Comparison of ENCODE assay signal across 15 cellular contexts in genomic region chr11:119795231-119795630, GRCh38.
DNase-seq lines count a peak whose midpoint lies in the region; ATAC-seq and TF ChIP-seq lines count a peak whose summit lies in the region.
"Had no signal": no experiment of that assay in that cellular context is flagged by ENCODE, and none has a peak within 500 bp of the region (broad histone marks: within the 10 kb centered on the region; RNA-seq: fewer than 3 reads in every experiment).

No MANE protein-coding gene starts in this region.

- no peak overlapping the region for H3K9ac ChIP-seq in fibroblast of lung (ENCODE audit: insufficient read depth, low read length)

- H3K27ac ChIP-seq in RWPE1 (peak overlapping the region; percentile 57), fibroblast of lung (ENCODE audit: insufficient read depth, low read length) (no peak overlapping the region)
- H3K27ac ChIP-seq: upper lobe of left lung had no signal

- POLR2A ChIA-PET in RWPE1 (lab: Yijun Ruan, JAX; ENCODE audit: low non-redundant PET): no interaction called here

- H3K79me2 ChIP-seq in fibroblast of lung (ENCODE audit: control insufficient read depth, insufficient read depth, low read length): no peaks in the 10 kb centered on the region

- H3K4me1 ChIP-seq in fibroblast of lung (ENCODE audit: control insufficient read depth, extremely low read depth, insufficient read depth, low read length): no peaks in the 10 kb centered on the region
- H3K4me1 ChIP-seq: upper lobe of left lung had no signal

- H2AFZ ChIP-seq in fibroblast of lung (ENCODE audit: low read length): no peak overlapping the region

- H4K20me1 ChIP-seq in fibroblast of lung (ENCODE audit: control insufficient read depth, extremely low read depth, insufficient read depth, low read length): no peaks in the 10 kb centered on the region

- peak; percentile 3 for DNase-seq in EH (ENCODE audit: low read depth)
- peak; percentile 89 for DNase-seq in RWPE1 (ENCODE audit: low spot score)
- peak; percentile 5 to 98 for DNase-seq in fibroblast of lung (ENCODE audit: low read depth in 2 of 2)
- peak; percentile 49 for DNase-seq in retinal pigment epithelial cell (ENCODE audit: low read depth)
- no peak for DNase-seq in stimulated activated CD4-positive, alpha-beta T cell treated with anti-CD3 and anti-CD28 coated beads, Interleukin-4, amount 100 ng/mL, for 1 hour
- DNase-seq: activated CD4-positive, alpha-beta T cell treated with anti-CD3 and anti-CD28 coated beads for 1 hour; activated gamma-delta T cell treated with Interleukin-2 at 50 U/mL for 16 hours; cortex of kidney; mesenchymal stem cell; MV-4-11; NCI-H526 treated with DMSO at 0.1 percent for 48 hours; upper lobe of left lung had no signal

- no peaks in the 10 kb centered on the region for H3K36me3 ChIP-seq in fibroblast of lung (ENCODE audit: control insufficient read depth, insufficient read depth, low read length)
- H3K36me3 ChIP-seq: upper lobe of left lung had no signal

- peaks cover 3% of the 10 kb centered on the region for H3K27me3 ChIP-seq in fibroblast of lung (ENCODE audit: control insufficient read depth, insufficient read depth, low read length)
- H3K27me3 ChIP-seq: upper lobe of left lung had no signal

- TF ChIP-seq CTCF in RWPE1 (conservative IDR thresholded peaks at IDR 0.05; ENCODE audit: low read depth) (no peak), fibroblast of lung (conservative IDR thresholded peaks at IDR 0.05 in 1 of 2, IDR thresholded peaks at IDR 0.05 in 1 of 2; ENCODE audit: low read depth in 1 of 2, low read length in 2 of 2) (no peak), retinal pigment epithelial cell (conservative IDR thresholded peaks at IDR 0.05; ENCODE audit: low read depth, low read length) (no peak)

- H3K4me3 ChIP-seq in fibroblast of lung (replicated peaks in 1 of 4; ENCODE audit: control extremely low read depth in 1 of 4, insufficient read depth in 1 of 4, low read depth in 3 of 4, low read length in 4 of 4) (no peak overlapping the region), retinal pigment epithelial cell (ENCODE audit: low read length) (no peak overlapping the region)
- H3K4me3 ChIP-seq: upper lobe of left lung had no signal

- H3K9me3 ChIP-seq in fibroblast of lung (ENCODE audit: control insufficient read depth, insufficient read depth, low read depth, low read length): no peaks in the 10 kb centered on the region
- H3K9me3 ChIP-seq: upper lobe of left lung had no signal

- CTCF ChIA-PET in RWPE1 (lab: Yijun Ruan, JAX): interaction anchor here (1.4 kb wide), 1 partner anchor 66 kb away, joined by 5 read pairs; no protein-coding TSS in a partner anchor

- ATAC-seq in HG03469 (IDR thresholded peaks at IDR 0.05; ENCODE audit: unreplicated experiment) (no peak), GM19452 (IDR thresholded peaks at IDR 0.05; ENCODE audit: unreplicated experiment) (no peak), HG02678 (IDR thresholded peaks at IDR 0.05; ENCODE audit: unreplicated experiment) (no peak)

- no peak overlapping the region for H3K4me2 ChIP-seq in fibroblast of lung (ENCODE audit: extremely low read depth, insufficient read depth, low read length)
